ENCODE assay signal across 1 cellular context in the genomic region with DNA sequence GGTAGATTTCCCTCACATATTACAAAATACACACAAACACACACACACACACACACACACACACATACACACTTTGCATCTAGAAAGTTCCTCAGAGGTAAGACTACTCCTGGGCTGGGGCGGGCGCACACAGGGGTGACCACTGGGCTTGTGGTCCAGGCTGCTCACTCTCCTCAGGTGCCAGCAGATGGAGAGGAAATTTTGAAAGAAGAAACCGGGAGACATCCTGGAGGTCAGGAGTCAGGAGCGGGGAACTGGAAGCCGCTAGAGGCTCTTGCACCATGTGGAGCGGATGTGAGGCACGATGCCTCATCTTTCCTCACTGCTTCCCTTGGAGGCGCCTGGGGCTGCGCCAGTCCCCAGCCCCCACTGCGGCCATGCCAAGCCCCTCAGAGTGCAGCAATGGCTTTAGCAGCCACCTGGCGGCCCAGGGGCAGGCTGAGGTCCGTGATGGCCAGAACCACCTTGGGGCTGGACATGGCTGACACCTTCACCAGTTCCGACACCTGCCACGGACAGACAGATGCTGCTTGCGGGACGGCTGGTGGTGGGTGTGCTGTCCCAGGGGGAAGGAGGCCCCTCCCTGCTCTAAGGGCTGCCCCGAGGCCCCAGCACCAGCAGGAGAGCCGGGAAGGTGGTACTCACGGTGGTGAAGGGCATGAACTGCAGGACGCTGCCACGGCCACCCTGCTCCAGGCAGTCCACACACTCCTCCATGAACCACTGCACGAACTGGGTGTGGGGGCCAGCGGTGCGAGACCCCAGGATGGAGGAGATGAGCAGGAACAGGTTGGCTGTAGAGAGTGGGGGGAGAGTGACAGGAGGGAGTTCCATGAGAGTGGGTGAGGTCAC.
TF ChIP-seq lines count a peak whose summit lies in the region.

No MANE protein-coding gene starts in this region.

TF ChIP-seq in H1, 55 proteins besides CTCF, POLR2A, EP300 and RAD21:
- TF ChIP-seq, protein P1, sequence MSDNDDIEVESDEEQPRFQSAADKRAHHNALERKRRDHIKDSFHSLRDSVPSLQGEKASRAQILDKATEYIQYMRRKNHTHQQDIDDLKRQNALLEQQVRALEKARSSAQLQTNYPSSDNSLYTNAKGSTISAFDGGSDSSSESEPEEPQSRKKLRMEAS (IDR thresholded peaks at IDR 0.05) = 0 out of 2 replicates have a peak, but pooled peaks have one; percentile 14
- TF ChIP-seq, protein P2, sequence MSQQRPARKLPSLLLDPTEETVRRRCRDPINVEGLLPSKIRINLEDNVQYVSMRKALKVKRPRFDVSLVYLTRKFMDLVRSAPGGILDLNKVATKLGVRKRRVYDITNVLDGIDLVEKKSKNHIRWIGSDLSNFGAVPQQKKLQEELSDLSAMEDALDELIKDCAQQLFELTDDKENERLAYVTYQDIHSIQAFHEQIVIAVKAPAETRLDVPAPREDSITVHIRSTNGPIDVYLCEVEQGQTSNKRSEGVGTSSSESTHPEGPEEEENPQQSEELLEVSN (IDR thresholded peaks at IDR 0.05) = peak; percentile 30; the same call in 1 of the 2 replicates
- no peak for TF ChIP-seq SAP30 (IDR thresholded peaks at IDR 0.05; ENCODE audit: insufficient read depth, insufficient replicate concordance, low read length)
